Comparison of ENCODE assay signal across 15 cellular contexts in the genomic region with DNA sequence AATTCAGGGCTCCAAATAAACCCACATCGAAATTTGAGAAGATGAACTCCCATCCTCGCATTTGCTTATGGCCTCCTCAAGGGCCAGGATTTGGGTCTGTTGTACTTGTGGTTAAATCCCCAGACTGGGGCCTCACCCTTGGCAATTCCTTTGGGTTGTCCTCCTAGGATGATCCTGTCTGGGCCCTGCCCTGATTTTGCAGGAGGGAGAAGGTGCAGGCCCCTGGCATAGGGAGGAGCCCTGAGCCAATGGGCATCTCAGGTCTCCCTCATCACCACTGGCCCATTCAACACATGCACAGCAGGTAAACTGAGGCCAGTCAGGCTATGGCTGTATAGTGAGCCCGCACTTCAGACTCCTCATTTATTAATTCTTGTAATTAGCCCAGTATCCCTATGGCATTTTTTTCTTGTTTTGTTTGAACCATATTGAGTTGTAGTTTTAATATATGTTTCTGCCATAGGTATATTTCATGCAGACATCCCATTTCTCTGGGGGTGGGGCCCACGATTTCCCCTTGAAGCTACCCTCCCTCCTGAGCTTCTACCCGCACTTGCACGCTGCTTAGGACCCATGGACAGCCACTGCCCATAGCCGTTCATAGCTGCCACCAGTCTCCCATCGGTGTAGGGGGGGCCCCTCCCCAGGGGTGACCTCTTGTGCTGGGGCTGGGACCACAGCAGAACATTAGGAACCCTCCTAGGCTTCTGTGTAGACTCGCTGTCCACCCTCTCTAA.
"Had no signal": no experiment of that assay in that cellular context is flagged by ENCODE, and none has a peak within 500 bp of the region (broad histone marks: within the 10 kb centered on the region; RNA-seq: fewer than 3 reads in every experiment).

No MANE protein-coding gene starts in this region.

- H3K9me3 ChIP-seq: tibial nerve had no signal

- H3K27me3 ChIP-seq: brain microvascular endothelial cell, foreskin keratinocyte, tibial nerve had no signal

- H3K27ac ChIP-seq: brain microvascular endothelial cell, foreskin keratinocyte had no signal

- DNase-seq: activated CD4-positive, alpha-beta T cell treated with anti-CD3 and anti-CD28 coated beads, Interleukin-2, amount 10 ng/mL, durations not matched to agents 24 days and 14 days; activated CD4-positive, CD25-positive, alpha-beta regulatory T cell; activated CD8-positive, alpha-beta memory T cell treated with anti-CD3 and anti-CD28 coated beads, Interleukin-2, amount 50 U/mL, for 4 hours; activated CD8-positive, alpha-beta T cell treated with anti-CD3 and anti-CD28 coated beads, Interleukin-2, amount 10 ng/mL, durations not matched to agents 7 days and 5 days; activated naive CD4-positive, alpha-beta T cell; activated naive CD8-positive, alpha-beta T cell treated with anti-CD3 and anti-CD28 coated beads, Interleukin-2, amount 10 ng/mL, durations not matched to agents 7 days and 5 days; cortex of kidney; effector CD8-positive, alpha-beta T cell; glutamatergic neuron; hypothalamus; stimulated activated CD4-positive, alpha-beta T cell treated with anti-CD3 and anti-CD28 coated beads, Interleukin-4, amount 100 ng/mL, for 1 hour; stimulated activated naive CD4-positive, alpha-beta T cell had no signal

- H3K4me3 ChIP-seq: tibial nerve had no signal

- H3K4me1 ChIP-seq: foreskin keratinocyte had no signal

- H3K36me3 ChIP-seq: brain microvascular endothelial cell, tibial nerve had no signal

- ATAC-seq: activated CD8-positive, alpha-beta T cell treated with anti-CD3 and anti-CD28 coated beads, Interleukin-2, amount 10 ng/mL, durations not matched to agents 7 days and 5 days had no signal
